ENCODE assay signal across 26 cellular contexts in genomic region chr16:2798723-2799204, GRCh38. TPM values are rescaled to one million over a fixed set of nuclear protein-coding genes. Genes with fewer than 3 reads are reported as not detected.
A peak's percentile ranks its signal among the peaks of the same experiment; 100 is the strongest.
DNase-seq lines count a peak whose midpoint lies in the region; ATAC-seq and TF ChIP-seq lines count a peak whose summit lies in the region.
"Had no signal": no experiment of that assay in that cellular context is flagged by ENCODE, and none has a peak within 500 bp of the region (broad histone marks: within the 10 kb centered on the region; RNA-seq: fewer than 3 reads in every experiment).

No MANE protein-coding gene starts in this region.

- no peak overlapping the region for H2BK12ac ChIP-seq in mesenchymal stem cell (ENCODE audit: low read length in 2 of 2)

- H3K4me3 ChIP-seq in RWPE2 (ENCODE audit: severe bottlenecking) (no peak overlapping the region), mesenchymal stem cell (ENCODE audit: insufficient read depth in 1 of 2, low read depth in 1 of 2, low read length in 2 of 2) (no peak overlapping the region), testis (peak overlapping the region; percentile 9 to 45), thyroid gland (replicated peaks in 1 of 3) (no peak overlapping the region), BE2C (ENCODE audit: low read depth, low read length) (no peak overlapping the region)
- H3K4me3 ChIP-seq: HAP-1, K562, MG63 had no signal

- no peak overlapping the region for H4K8ac ChIP-seq in mesenchymal stem cell (ENCODE audit: low read length)

- ATAC-seq in activated naive CD8-positive, alpha-beta T cell treated with anti-CD3 and anti-CD28 coated beads, Interleukin-2, amount 10 ng/mL, durations not matched to agents 7 days and 5 days (ENCODE audit: low read depth) = no peak
- ATAC-seq in RWPE2 (ENCODE audit: low read depth) = no peak
- ATAC-seq in GM19351 (IDR thresholded peaks at IDR 0.05; ENCODE audit: unreplicated experiment) = no peak

- peak overlapping the region; percentile 52 for H2BK15ac ChIP-seq in mesenchymal stem cell (ENCODE audit: low read depth, poor library complexity, severe bottlenecking)

- H3K27me3 Mint-ChIP-seq in activated naive CD8-positive, alpha-beta T cell treated with anti-CD3 and anti-CD28 coated beads, Interleukin-2, amount 10 ng/mL, durations not matched to agents 7 days and 5 days = peaks cover 28% of the 10 kb centered on the region
- H3K27me3 Mint-ChIP-seq in activated naive CD8-positive, alpha-beta T cell treated with anti-CD3 and anti-CD28 coated beads for 36 hours = peaks cover 16% of the 10 kb centered on the region

- TF ChIP-seq POLR2A in testis (IDR thresholded peaks at IDR 0.05) (no peak), thyroid gland (IDR thresholded peaks at IDR 0.05) (no peak)

- H3K36me3 Mint-ChIP-seq in activated naive CD8-positive, alpha-beta T cell treated with anti-CD3 and anti-CD28 coated beads, Interleukin-2, amount 10 ng/mL, durations not matched to agents 7 days and 5 days = no peaks in the 10 kb centered on the region
- no peaks in the 10 kb centered on the region for H3K36me3 Mint-ChIP-seq in activated naive CD8-positive, alpha-beta T cell treated with anti-CD3 and anti-CD28 coated beads for 36 hours
- H3K36me3 Mint-ChIP-seq: CD8-positive, alpha-beta memory T cell had no signal

- H3K4ac ChIP-seq in mesenchymal stem cell (ENCODE audit: low read depth in 1 of 2, low read length in 2 of 2) = no peak overlapping the region

- H3K9me3 ChIP-seq in RWPE2 (ENCODE audit: severe bottlenecking) (peaks cover 8% of the 10 kb centered on the region), mesenchymal stem cell (ENCODE audit: control insufficient read depth, low read length) (peaks cover 11% of the 10 kb centered on the region), testis (no peaks in the 10 kb centered on the region), thyroid gland (no peaks in the 10 kb centered on the region), BE2C (no peaks in the 10 kb centered on the region; the same call in 1 of the 2 replicates)

- peaks cover 3% of the 10 kb centered on the region for H3K27me3 ChIP-seq in RWPE2 (ENCODE audit: insufficient read depth, poor library complexity, severe bottlenecking)
- H3K27me3 ChIP-seq in mesenchymal stem cell (ENCODE audit: control insufficient read depth in 1 of 2, insufficient read depth in 1 of 2, low read length in 2 of 2) = peaks cover 7 to 28% of the 10 kb centered on the region in 2 experiments
- no peaks in the 10 kb centered on the region for H3K27me3 ChIP-seq in testis
- H3K27me3 ChIP-seq in thyroid gland = no peaks in the 10 kb centered on the region
- H3K27me3 ChIP-seq in BE2C = no peaks in the 10 kb centered on the region
- H3K27me3 ChIP-seq: MG63 had no signal

- H3K36me3 ChIP-seq in RWPE2 (ENCODE audit: low read depth) (no peaks in the 10 kb centered on the region), mesenchymal stem cell (ENCODE audit: control insufficient read depth in 1 of 2, insufficient read depth in 2 of 2, low read depth in 1 of 2, low read length in 2 of 2) (no peaks in the 10 kb centered on the region), testis (ENCODE audit: low read depth, missing control alignments) (no peaks in the 10 kb centered on the region), thyroid gland (no peaks in the 10 kb centered on the region), BE2C (no peaks in the 10 kb centered on the region)
- H3K36me3 ChIP-seq: HAP-1, MG63 had no signal

- H4K91ac ChIP-seq in mesenchymal stem cell (ENCODE audit: low read length) = no peak overlapping the region

- H3K27ac ChIP-seq in RWPE2 (ENCODE audit: poor library complexity, severe bottlenecking) (no peak overlapping the region), mesenchymal stem cell (ENCODE audit: low read length, poor library complexity, severe bottlenecking) (no peak overlapping the region), testis (no peak overlapping the region), thyroid gland (no peak overlapping the region)
- H3K27ac ChIP-seq: C4-2B, HL-60 had no signal

- H3K4me3 Mint-ChIP-seq in activated naive CD8-positive, alpha-beta T cell treated with anti-CD3 and anti-CD28 coated beads, Interleukin-2, amount 10 ng/mL, durations not matched to agents 7 days and 5 days = no peak overlapping the region
- H3K4me3 Mint-ChIP-seq in activated naive CD8-positive, alpha-beta T cell treated with anti-CD3 and anti-CD28 coated beads for 36 hours = no peak overlapping the region
- H3K4me3 Mint-ChIP-seq: CD8-positive, alpha-beta memory T cell had no signal

- no peak overlapping the region for H2BK120ac ChIP-seq in mesenchymal stem cell (ENCODE audit: low read depth, low read length)

- no peak overlapping the region for H2AFZ ChIP-seq in mesenchymal stem cell (ENCODE audit: low read depth, low read length)

- no peak overlapping the region for H3K18ac ChIP-seq in mesenchymal stem cell (ENCODE audit: low read depth in 1 of 2, low read length in 2 of 2)

- DNase-seq in activated naive CD8-positive, alpha-beta T cell treated with anti-CD3 and anti-CD28 coated beads, Interleukin-2, amount 10 ng/mL, durations not matched to agents 7 days and 5 days = peak; percentile 11
- no peak for DNase-seq in activated naive CD8-positive, alpha-beta T cell treated with anti-CD3 and anti-CD28 coated beads for 36 hours
- DNase-seq in RWPE2 (ENCODE audit: low spot score) (peak; percentile 50), mesenchymal stem cell (no peak), testis (no peak), thyroid gland (no peak), BE2C (no peak)
- DNase-seq: 8988T, AML-193, EL, GF-D8, MG63, NCI-H1417, NCI-H1694 treated with DMSO at 0.1 percent for 48 hours, NCI-H446, NCI-H526 treated with DMSO at 0.1 percent for 48 hours, SHP77 treated with DMSO at 0.1 percent for 48 hours had no signal

- WGBS in mesenchymal stem cell = 93% methylated on average over 39 of the region's 39 CpGs
- WGBS in testis, 2 donors = 41 to 59% methylated on average over 17 to 24 of the region's 39 CpGs
- 95 to 100% methylated on average over 2 to 4 of the region's 39 CpGs for WGBS in thyroid gland, 2 donors

- peaks cover under 1% of the 10 kb centered on the region for H3K9me3 Mint-ChIP-seq in activated naive CD8-positive, alpha-beta T cell treated with anti-CD3 and anti-CD28 coated beads, Interleukin-2, amount 10 ng/mL, durations not matched to agents 7 days and 5 days
- peaks cover 8% of the 10 kb centered on the region for H3K9me3 Mint-ChIP-seq in activated naive CD8-positive, alpha-beta T cell treated with anti-CD3 and anti-CD28 coated beads for 36 hours

- no peaks in the 10 kb centered on the region for H3K4me1 Mint-ChIP-seq in activated naive CD8-positive, alpha-beta T cell treated with anti-CD3 and anti-CD28 coated beads, Interleukin-2, amount 10 ng/mL, durations not matched to agents 7 days and 5 days
- no peaks in the 10 kb centered on the region for H3K4me1 Mint-ChIP-seq in activated naive CD8-positive, alpha-beta T cell treated with anti-CD3 and anti-CD28 coated beads for 36 hours
- H3K4me1 Mint-ChIP-seq: CD8-positive, alpha-beta memory T cell had no signal

- H2AK5ac ChIP-seq in mesenchymal stem cell (ENCODE audit: low read length, severe bottlenecking) = no peak overlapping the region

- no peak overlapping the region for H3K23ac ChIP-seq in mesenchymal stem cell (ENCODE audit: low read length in 2 of 2)

- intact Hi-C loops in testis (cut with DNase I; ENCODE audit: low total_unique reads) (no loop called here), thyroid gland (cut with DNase I) (no loop called here)

- no peak overlapping the region for H2BK5ac ChIP-seq in mesenchymal stem cell (ENCODE audit: low read depth, low read length, poor library complexity, severe bottlenecking)

- H3K4me1 ChIP-seq in RWPE2 (ENCODE audit: insufficient read depth, poor library complexity, severe bottlenecking) = peaks cover 23% of the 10 kb centered on the region
- no peaks in the 10 kb centered on the region for H3K4me1 ChIP-seq in mesenchymal stem cell (ENCODE audit: control insufficient read depth, insufficient read depth, low read depth, low read length)
- H3K4me1 ChIP-seq in testis = no peaks in the 10 kb centered on the region
- H3K4me1 ChIP-seq in thyroid gland = no peaks in the 10 kb centered on the region
- H3K4me1 ChIP-seq in BE2C = no peaks in the 10 kb centered on the region

- TF ChIP-seq CTCF in RWPE2 (IDR thresholded peaks at IDR 0.05; ENCODE audit: poor library complexity, severe bottlenecking) = no peak
- TF ChIP-seq CTCF in testis (IDR thresholded peaks at IDR 0.05) = no peak
- no peak for TF ChIP-seq CTCF in thyroid gland (IDR thresholded peaks at IDR 0.05)
- no peak for TF ChIP-seq CTCF in BE2C (IDR thresholded peaks at IDR 0.05; ENCODE audit: low read depth, low read length)

- POLR2A ChIA-PET in activated naive CD8-positive, alpha-beta T cell treated with anti-CD3 and anti-CD28 coated beads, Interleukin-2, amount 10 ng/mL, durations not matched to agents 7 days and 5 days (lab: Charles Lee) = no interaction called here

- no peaks in the 10 kb centered on the region for H3K79me1 ChIP-seq in mesenchymal stem cell (replicated peaks; ENCODE audit: low read length, poor library complexity, severe bottlenecking)

- no peak overlapping the region for H3K14ac ChIP-seq in mesenchymal stem cell (ENCODE audit: low read length in 2 of 2)

- no peak overlapping the region for H3K9ac ChIP-seq in mesenchymal stem cell (ENCODE audit: low read length)

- no peak overlapping the region for H3K4me2 ChIP-seq in mesenchymal stem cell (ENCODE audit: low read length, poor library complexity, severe bottlenecking)

- H3K27ac Mint-ChIP-seq in activated naive CD8-positive, alpha-beta T cell treated with anti-CD3 and anti-CD28 coated beads, Interleukin-2, amount 10 ng/mL, durations not matched to agents 7 days and 5 days = no peak overlapping the region
- H3K27ac Mint-ChIP-seq in activated naive CD8-positive, alpha-beta T cell treated with anti-CD3 and anti-CD28 coated beads for 36 hours = no peak overlapping the region
- H3K27ac Mint-ChIP-seq: CD8-positive, alpha-beta memory T cell had no signal

RNA-seq across cellular contexts. Expression of gene PRSS41, which starts 0.5 kb away (rescaled TPM):
- not detected for total RNA-seq in activated naive CD8-positive, alpha-beta T cell treated with anti-CD3 and anti-CD28 coated beads, Interleukin-2, amount 10 ng/mL, durations not matched to agents 7 days and 5 days
- not detected for total RNA-seq in activated naive CD8-positive, alpha-beta T cell treated with anti-CD3 and anti-CD28 coated beads for 36 hours
- not detected for polyA plus RNA-seq in mesenchymal stem cell (2013, experiment 1 of 2)
- not detected for polyA plus RNA-seq in mesenchymal stem cell (2013, experiment 2 of 2)
- total RNA-seq in testis = 1 to 10 TPM in 1 of 2 donors, under 1 TPM in 1; 0.43 to 2.1 TPM
- polyA plus RNA-seq in testis (ENCODE audit: insufficient read depth, low read depth, low replicate concordance) = 0.88 TPM
- not detected for total RNA-seq in thyroid gland
- polyA plus RNA-seq in BE2C (2012; ENCODE audit: insufficient read depth, insufficient read length, low read depth) = not detected
- total RNA-seq: CD8-positive, alpha-beta memory T cell; HepG2; HT-29; K562; LHCN-M2 had no signal
- polyA plus RNA-seq: CD8-positive, alpha-beta memory T cell; HepG2; K562 had no signal

RNA-seq across cellular contexts. Expression of gene PRSS33, which starts 11.4 kb away (rescaled TPM):
- total RNA-seq in activated naive CD8-positive, alpha-beta T cell treated with anti-CD3 and anti-CD28 coated beads, Interleukin-2, amount 10 ng/mL, durations not matched to agents 7 days and 5 days = under 1 TPM; 0.17 to 0.36 TPM
- total RNA-seq in activated naive CD8-positive, alpha-beta T cell treated with anti-CD3 and anti-CD28 coated beads for 36 hours = under 1 TPM; 0.40 to 0.54 TPM
- polyA plus RNA-seq in mesenchymal stem cell (2013, experiment 1 of 2) = not detected
- not detected for polyA plus RNA-seq in mesenchymal stem cell (2013, experiment 2 of 2)
- total RNA-seq in testis (under 1 TPM in 1 of 2 donors, not detected in 1; 0.93 TPM), thyroid gland (not detected)
- 4.4 TPM for polyA plus RNA-seq in testis (ENCODE audit: insufficient read depth, low read depth, low replicate concordance)
- not detected for polyA plus RNA-seq in BE2C (2012; ENCODE audit: insufficient read depth, insufficient read length, low read depth)
- total RNA-seq: HepG2, K562, LHCN-M2 had no signal
- polyA plus RNA-seq: CD8-positive, alpha-beta memory T cell; HepG2; K562 had no signal

RNA-seq across cellular contexts. Expression of gene PRSS21, which starts 18.3 kb away (rescaled TPM):
- 1 to 10 TPM; 5.6 to 6.9 TPM for total RNA-seq in activated naive CD8-positive, alpha-beta T cell treated with anti-CD3 and anti-CD28 coated beads, Interleukin-2, amount 10 ng/mL, durations not matched to agents 7 days and 5 days
- total RNA-seq in activated naive CD8-positive, alpha-beta T cell treated with anti-CD3 and anti-CD28 coated beads for 36 hours = 10 to 100 TPM; 11.2 to 13.1 TPM
- not detected for polyA plus RNA-seq in mesenchymal stem cell (2013, experiment 1 of 2)
- polyA plus RNA-seq in mesenchymal stem cell (2013, experiment 2 of 2) = not detected
- total RNA-seq in testis (100 to 1,000 TPM in 1 of 2 donors, 10 to 100 TPM in 1; 62.5 to 130 TPM), thyroid gland (under 1 TPM in 1 of 4 donors, not detected in 3; 0.56 TPM)
- 153 TPM for polyA plus RNA-seq in testis (ENCODE audit: insufficient read depth, low read depth, low replicate concordance)
- polyA plus RNA-seq in BE2C (2012; ENCODE audit: insufficient read depth, insufficient read length, low read depth) = not detected
- total RNA-seq: HepG2, HT-29, LHCN-M2 had no signal
- polyA plus RNA-seq: HepG2 had no signal

RNA-seq across cellular contexts. Expression of gene ELOB, which starts 21.7 kb away (rescaled TPM):
- 100 to 1,000 TPM; 205 to 210 TPM for total RNA-seq in activated naive CD8-positive, alpha-beta T cell treated with anti-CD3 and anti-CD28 coated beads, Interleukin-2, amount 10 ng/mL, durations not matched to agents 7 days and 5 days
- 100 to 1,000 TPM; 267 to 291 TPM for total RNA-seq in activated naive CD8-positive, alpha-beta T cell treated with anti-CD3 and anti-CD28 coated beads for 36 hours
- 154 TPM for polyA plus RNA-seq in mesenchymal stem cell (2013, experiment 1 of 2)
- 152 TPM for polyA plus RNA-seq in mesenchymal stem cell (2013, experiment 2 of 2)
- total RNA-seq in testis (100 to 1,000 TPM; 377 to 381 TPM), thyroid gland (100 to 1,000 TPM; 373 to 786 (median 647) TPM)
- polyA plus RNA-seq in testis (ENCODE audit: insufficient read depth, low read depth, low replicate concordance) = 582 TPM
- 2,443 TPM for polyA plus RNA-seq in BE2C (2012; ENCODE audit: insufficient read depth, insufficient read length, low read depth)

RNA-seq across cellular contexts. Expression of gene ZG16B, which starts 31.3 kb away (rescaled TPM):
- total RNA-seq in activated naive CD8-positive, alpha-beta T cell treated with anti-CD3 and anti-CD28 coated beads, Interleukin-2, amount 10 ng/mL, durations not matched to agents 7 days and 5 days = 1 to 10 TPM; 6.7 to 8.1 TPM
- 1 to 10 TPM; 1.1 to 1.6 TPM for total RNA-seq in activated naive CD8-positive, alpha-beta T cell treated with anti-CD3 and anti-CD28 coated beads for 36 hours
- polyA plus RNA-seq in mesenchymal stem cell (2013, experiment 1 of 2) = 2.2 TPM
- 2.3 TPM for polyA plus RNA-seq in mesenchymal stem cell (2013, experiment 2 of 2)
- 1 to 10 TPM; 1.7 to 3.5 TPM for total RNA-seq in testis
- 1.8 TPM for polyA plus RNA-seq in testis (ENCODE audit: insufficient read depth, low read depth, low replicate concordance)
- total RNA-seq in thyroid gland = not detected
- 0.63 TPM for polyA plus RNA-seq in BE2C (2012; ENCODE audit: insufficient read depth, insufficient read length, low read depth)
- total RNA-seq: LHCN-M2 had no signal
- polyA plus RNA-seq: CD8-positive, alpha-beta memory T cell had no signal

Comparison
In these comparisons a context has a peak if more than half of its experiments do, and no peak if none do; other contexts are left out.
1. DNase-seq: peak in activated naive CD8-positive, alpha-beta T cell treated with anti-CD3 and anti-CD28 coated beads, Interleukin-2, amount 10 ng/mL, durations not matched to agents 7 days and 5 days (single experiment) and RWPE2 (single experiment); none in activated naive CD8-positive, alpha-beta T cell treated with anti-CD3 and anti-CD28 coated beads for 36 hours (single experiment), mesenchymal stem cell (single experiment), testis (single experiment), thyroid gland (0 of 2) and BE2C (single experiment).
2. H3K4me3 ChIP-seq: peak in testis (2 of 2); none in RWPE2 (single experiment), mesenchymal stem cell (0 of 2), thyroid gland (0 of 3) and BE2C (single experiment).
3. RNA of gene PRSS21, which starts 18.3 kb away (total RNA-seq): 62.5 to 130 TPM in testis; 11.2 to 13.1 TPM in activated naive CD8-positive, alpha-beta T cell treated with anti-CD3 and anti-CD28 coated beads for 36 hours, 5.6 to 6.9 TPM in activated naive CD8-positive, alpha-beta T cell treated with anti-CD3 and anti-CD28 coated beads, Interleukin-2, amount 10 ng/mL, durations not matched to agents 7 days and 5 days and 0.56 TPM in thyroid gland; every median in the first group is over 4 times any median in the second.